Comparison of ENCODE assay signal across 17 cellular contexts in genomic region chr14:75139185-75139584, GRCh38. TPM values are rescaled to one million over a fixed set of nuclear protein-coding genes. Genes with fewer than 3 reads are reported as not detected.
DNase-seq lines count a peak whose midpoint lies in the region; ATAC-seq, FAIRE-seq and TF ChIP-seq lines count a peak whose summit lies in the region.
"Had no signal": no experiment of that assay in that cellular context is flagged by ENCODE, and none has a peak within 500 bp of the region (broad histone marks: within the 10 kb centered on the region; RNA-seq: fewer than 3 reads in every experiment).

No MANE protein-coding gene starts in this region.

- peaks cover 33 to 52% (median 42%) of the 10 kb centered on the region in 4 donors for H3K4me1 Mint-ChIP-seq in CD4-positive, alpha-beta memory T cell

- WGBS in GM12878 (ENCODE audit: insufficient coverage, insufficient replicate concordance, low lambda C conversion rate, missing lambda C conversion rate) = 100% methylated on average over 2 of the region's 2 CpGs
- WGBS in suprapubic skin = 89% methylated on average over 2 of the region's 2 CpGs
- WGBS in hepatocyte (ENCODE audit: low lambda C conversion rate, missing lambda C conversion rate) = 89% methylated on average over 2 of the region's 2 CpGs

- POLR2A ChIA-PET in CD4-positive, alpha-beta memory T cell (lab: Charles Lee; ENCODE audit: partially characterized antibody) = interaction anchor here (0.9 to 1.8 kb wide), 3 partner anchors 18 to 155 kb away, joined by 3 to 8 read pairs (median 3); partner anchors contain the start of gene EIF2B2
- POLR2A ChIA-PET in GM12878 (lab: Charles Lee) = no interaction called here

- peak overlapping the region; percentile 76 for H3K4me2 ChIP-seq in KMS-11
- peak overlapping the region; percentile 76; the same call in 1 of the 2 replicates for H3K4me2 ChIP-seq in GM12878 (ENCODE audit: control insufficient read depth, insufficient read depth)
- no peak overlapping the region for H3K4me2 ChIP-seq in parathyroid adenoma (ENCODE audit: low read length)
- H3K4me2 ChIP-seq in hepatocyte = no peak overlapping the region

- H3K9ac ChIP-seq in KMS-11 (no peak overlapping the region), GM12878 (ENCODE audit: control insufficient read depth, insufficient read depth, low read length) (no peak overlapping the region), parathyroid adenoma (no peak overlapping the region)

- H3K36me3 ChIP-seq in CD4-positive, alpha-beta memory T cell (ENCODE audit: insufficient read depth, low read length) = peaks cover 15% of the 10 kb centered on the region
- H3K36me3 ChIP-seq in KMS-11 (ENCODE audit: insufficient read depth) (no peaks in the 10 kb centered on the region), GM12878 (ENCODE audit: control insufficient read depth in 2 of 2, insufficient read depth in 2 of 2, low read length in 1 of 2) (peaks cover 5 to 15% of the 10 kb centered on the region in 2 experiments; a peak in 3 of 4 replicates), parathyroid adenoma (ENCODE audit: control insufficient read depth, insufficient read depth, low read length) (no peaks in the 10 kb centered on the region), suprapubic skin (peaks cover 19% of the 10 kb centered on the region), hepatocyte (replicated peaks; ENCODE audit: insufficient read depth, low read depth) (no peaks in the 10 kb centered on the region)
- H3K36me3 ChIP-seq: ovary had no signal

- H3K79me2 ChIP-seq in KMS-11 (ENCODE audit: insufficient read depth, low read depth) = peaks cover 7% of the 10 kb centered on the region; the same call in 1 of the 2 replicates
- peaks cover 17% of the 10 kb centered on the region for H3K79me2 ChIP-seq in GM12878 (ENCODE audit: control insufficient read depth, insufficient read depth, low read length)
- peaks cover 17% of the 10 kb centered on the region for H3K79me2 ChIP-seq in parathyroid adenoma
- H3K79me2 ChIP-seq in hepatocyte = peaks cover 67% of the 10 kb centered on the region

- no peaks in the 10 kb centered on the region for H3K27me3 Mint-ChIP-seq in CD4-positive, alpha-beta memory T cell

- RAD21 ChIA-PET in GM12878 (lab: Charles Lee; ENCODE audit: unreplicated experiment) = interaction anchor here (0.7 to 7.7 kb wide), 8 partner anchors 12 to 438 kb away, joined by 3 to 57 read pairs (median 4); partner anchors contain the start of gene NEK9

- CTCF ChIA-PET in CD4-positive, alpha-beta memory T cell (lab: Charles Lee; ENCODE audit: partially characterized antibody) = interaction anchor here (0.7 to 12.3 kb wide), 5 partner anchors 9 to 170 kb away, joined by 3 to 250 read pairs (median 5); partner anchors contain the start of gene NEK9
- CTCF ChIA-PET in GM12878 (lab: Yijun Ruan, JAX) = interaction anchor here (0.7 to 11.5 kb wide), 8 partner anchors 10 to 349 kb away, joined by 3 to 227 read pairs (median 5); no protein-coding TSS in a partner anchor

- no peaks in the 10 kb centered on the region for H4K20me1 ChIP-seq in KMS-11 (ENCODE audit: insufficient read depth)
- no peaks in the 10 kb centered on the region for H4K20me1 ChIP-seq in GM12878 (ENCODE audit: control insufficient read depth, insufficient read depth)
- H4K20me1 ChIP-seq in hepatocyte (ENCODE audit: insufficient read depth, poor library complexity, severe bottlenecking) = peaks cover 14% of the 10 kb centered on the region

- H3K9me3 Mint-ChIP-seq in CD4-positive, alpha-beta memory T cell = no peaks in the 10 kb centered on the region
- H3K9me3 Mint-ChIP-seq: activated T-cell treated with anti-CD3 and anti-CD28 coated beads, Interleukin-2, amount 50 U/mL, for 4 hours had no signal

- ATAC-seq in GM12878 = no peak

- intact Hi-C loops in CD4-positive, alpha-beta memory T cell (cut with micrococcal nuclease) = no loop called here
- intact Hi-C loops in GM12878 (cut with micrococcal nuclease; ENCODE audit: unreplicated experiment) = loop anchor here (5.0 to 10.0 kb wide), 4 partner anchors 93 to 516 kb away; no protein-coding TSS in a partner anchor

- H3K4me1 ChIP-seq in CD4-positive, alpha-beta memory T cell (ENCODE audit: insufficient read depth, low read length) = peaks cover 44% of the 10 kb centered on the region
- H3K4me1 ChIP-seq in KMS-11 (ENCODE audit: low read depth, poor library complexity, severe bottlenecking) (peaks cover 17% of the 10 kb centered on the region), GM12878 (ENCODE audit: control insufficient read depth, insufficient read depth, low read length) (peaks cover 18% of the 10 kb centered on the region), parathyroid adenoma (peaks cover 6% of the 10 kb centered on the region), suprapubic skin (peaks cover 50% of the 10 kb centered on the region), hepatocyte (ENCODE audit: insufficient read depth) (no peaks in the 10 kb centered on the region)

- no peak for TF ChIP-seq RAD21 in GM12878 (IDR thresholded peaks at IDR 0.05; ENCODE audit: insufficient read depth, low read depth, low read length)

- H3K9me2 ChIP-seq in hepatocyte (replicated peaks; ENCODE audit: insufficient read depth) = no peaks in the 10 kb centered on the region

- TF ChIP-seq EP300 in GM12878 (IDR thresholded peaks at IDR 0.05; ENCODE audit: borderline replicate concordance in 1 of 2, control insufficient read depth in 1 of 2, low read depth in 2 of 2, low read length in 2 of 2) = no peak
- TF ChIP-seq EP300 in suprapubic skin (IDR thresholded peaks at IDR 0.05) = no peak

- in situ Hi-C loops in GM12878 (cut with MboI) = no loop called here

- peak overlapping the region in 3 of 8 donors; percentile 4 to 40 (median 12) for H3K4me3 Mint-ChIP-seq in CD4-positive, alpha-beta memory T cell
- H3K4me3 Mint-ChIP-seq: activated T-cell treated with anti-CD3 and anti-CD28 coated beads, Interleukin-2, amount 50 U/mL, for 4 hours had no signal

- H3K27ac Mint-ChIP-seq in CD4-positive, alpha-beta memory T cell = peak overlapping the region; percentile 2 to 88 (median 57)

- H3K9me3 ChIP-seq in CD4-positive, alpha-beta memory T cell (ENCODE audit: control insufficient read depth in 1 of 2, low read length in 2 of 2) = no peaks in the 10 kb centered on the region
- H3K9me3 ChIP-seq in GM12878 (replicated peaks; ENCODE audit: control insufficient read depth, insufficient read depth, low read length) (no peaks in the 10 kb centered on the region), parathyroid adenoma (ENCODE audit: control insufficient read depth, low read length) (no peaks in the 10 kb centered on the region), suprapubic skin (no peaks in the 10 kb centered on the region), hepatocyte (ENCODE audit: low read depth) (no peaks in the 10 kb centered on the region)
- H3K9me3 ChIP-seq: ovary had no signal

- H3K4me3 ChIP-seq in CD4-positive, alpha-beta memory T cell (ENCODE audit: low read length in 2 of 2) = no peak overlapping the region
- H3K4me3 ChIP-seq in KMS-11 (IDR thresholded peaks at IDR 0.05; ENCODE audit: insufficient read depth, low read depth, low read length) (no peak overlapping the region), GM12878 (no peak overlapping the region), parathyroid adenoma (ENCODE audit: low read depth, low read length) (no peak overlapping the region), suprapubic skin (no peak overlapping the region), hepatocyte (no peak overlapping the region)
- H3K4me3 ChIP-seq: ovary, skin epidermis had no signal

- SMC1A ChIA-PET in GM12878 (lab: Charles Lee; ENCODE audit: uncharacterized antibody, unreplicated experiment) = interaction anchor here (0.6 to 5.3 kb wide), 13 partner anchors 10 to 349 kb away, joined by 3 to 23 read pairs (median 4); partner anchors contain the start of gene NEK9

- no peak for DNase-seq in CD4-positive, alpha-beta memory T cell
- no peak for DNase-seq in GM12878 (ENCODE audit: low read depth, low spot score)
- DNase-seq in suprapubic skin (ENCODE audit: low spot score in 2 of 2) = no peak
- no peak for DNase-seq in DMS153 treated with DMSO at 0.1 percent for 48 hours (lab: John Stamatoyannopoulos, UW; ENCODE audit: unreplicated experiment)
- no peak for DNase-seq in hepatocyte (ENCODE audit: low spot score)
- DNase-seq: activated T-cell treated with anti-CD3 and anti-CD28 coated beads, Interleukin-2, amount 50 U/mL, for 4 hours; amniotic stem cell; mesendoderm; NCI-H1417 treated with DMSO at 0.1 percent for 48 hours; NCI-H446 treated with DMSO at 0.1 percent for 48 hours; ovary; stimulated activated naive CD4-positive, alpha-beta T cell had no signal

- H2AFZ ChIP-seq in KMS-11 (ENCODE audit: low read depth) = no peak overlapping the region
- no peak overlapping the region for H2AFZ ChIP-seq in GM12878 (ENCODE audit: control insufficient read depth, low read depth, low read length)
- no peak overlapping the region for H2AFZ ChIP-seq in parathyroid adenoma
- no peak overlapping the region for H2AFZ ChIP-seq in hepatocyte

- no peak for FAIRE-seq in GM12878 (lab: Jason Lieb, UNC)

- no TSS peak for BruUV-seq in GM12878 (replicated peaks; lab: Mats Ljungman, UMichigan)

- no peaks in the 10 kb centered on the region for H3K27me3 ChIP-seq in CD4-positive, alpha-beta memory T cell (ENCODE audit: insufficient read depth, low read length)
- H3K27me3 ChIP-seq in KMS-11 (ENCODE audit: insufficient read depth, low read depth) = no peaks in the 10 kb centered on the region
- H3K27me3 ChIP-seq in GM12878 (replicated peaks in 1 of 2; ENCODE audit: control insufficient read depth in 2 of 2, insufficient read depth in 2 of 2, low read length in 1 of 2) = no peaks in the 10 kb centered on the region
- no peaks in the 10 kb centered on the region for H3K27me3 ChIP-seq in parathyroid adenoma (ENCODE audit: control insufficient read depth, insufficient read depth, low read length)
- no peaks in the 10 kb centered on the region for H3K27me3 ChIP-seq in suprapubic skin
- H3K27me3 ChIP-seq in hepatocyte = no peaks in the 10 kb centered on the region
- H3K27me3 ChIP-seq: ovary had no signal

- TF ChIP-seq CTCF in KMS-11 (conservative IDR thresholded peaks at IDR 0.05; ENCODE audit: low read depth, low read length) (no peak), GM12878 (IDR thresholded peaks at IDR 0.05 in 2 of 3, conservative IDR thresholded peaks at IDR 0.05 in 1 of 3; ENCODE audit: control insufficient read depth in 2 of 3, extremely low read depth in 1 of 3, insufficient read depth in 1 of 3, low read depth in 3 of 3, low read length in 3 of 3) (no peak), parathyroid adenoma (IDR thresholded peaks at IDR 0.05) (no peak), suprapubic skin (IDR thresholded peaks at IDR 0.05) (no peak), hepatocyte (IDR thresholded peaks at IDR 0.05; ENCODE audit: poor library complexity) (no peak)

- peaks cover 15 to 28% of the 10 kb centered on the region in 2 donors for H3K36me3 Mint-ChIP-seq in CD4-positive, alpha-beta memory T cell

- no peak overlapping the region for H3K27ac ChIP-seq in CD4-positive, alpha-beta memory T cell (ENCODE audit: low read depth, low read length)
- no peak overlapping the region for H3K27ac ChIP-seq in KMS-11
- H3K27ac ChIP-seq in GM12878 (ENCODE audit: control insufficient read depth, insufficient read depth) = peak overlapping the region; percentile 48
- peak overlapping the region; percentile 21 for H3K27ac ChIP-seq in parathyroid adenoma
- no peak overlapping the region for H3K27ac ChIP-seq in suprapubic skin
- H3K27ac ChIP-seq in hepatocyte = no peak overlapping the region
- H3K27ac ChIP-seq: C4-2B, HL-60, ovary had no signal

- TF ChIP-seq POLR2A in GM12878 (IDR thresholded peaks at IDR 0.05; ENCODE audit: low read depth, low read length) (no peak), suprapubic skin (IDR thresholded peaks at IDR 0.05) (no peak)

RNA-seq across cellular contexts. Expression of gene NEK9, which starts 12.3 kb away (rescaled TPM):
- 100 to 1,000 TPM; 129 to 133 TPM for total RNA-seq in CD4-positive, alpha-beta memory T cell
- polyA plus RNA-seq in CD4-positive, alpha-beta memory T cell = 10 to 100 TPM in 1 of 2 donors, 1 to 10 TPM in 1; 9.8 to 20.2 TPM
- total RNA-seq in GM12878 (2013; cell fraction: nucleolus; rRNA removed) = 102 and 108 TPM in 2 replicates
- 39.8 and 48.1 TPM in 2 replicates for total RNA-seq in GM12878 (2014; rRNA removed)
- total RNA-seq in GM12878 (2014; rRNA removed; fragmentation: Illumina TruSeq; extraction: Trizol) = 24.7 and 26.9 TPM in 2 replicates
- 78.8 and 83.0 TPM in 2 replicates for total RNA-seq in GM12878 (2021)
- 25.6 TPM for polyA plus RNA-seq in GM12878 (2011; ENCODE audit: low read depth)
- 51.3 and 60.0 TPM in 2 replicates for polyA plus RNA-seq in GM12878 (2011; rRNA removed)
- 21.7 and 34.4 TPM in 2 replicates for polyA plus RNA-seq in GM12878 (2011; cell fraction: cytosol; rRNA removed)
- 51.1 and 77.0 TPM in 2 replicates for polyA plus RNA-seq in GM12878 (2011; cell fraction: nucleus; rRNA removed)
- 34.2 and 38.4 TPM in 2 replicates for polyA plus RNA-seq in GM12878 (2012)
- 43.0 and 55.3 TPM in 2 replicates for polyA plus RNA-seq in GM12878 (2014; fragmentation: Illumina TruSeq; extraction: Trizol)
- polyA plus RNA-seq in GM12878 (2014; fragmentation: Nextera tagmentation; extraction: Ambion mirVana) = 10 to 100 TPM in 1 of 2 experiments, 1 to 10 TPM in 1; 6.0 to 15.7 TPM
- polyA plus RNA-seq in GM12878 (2014; rRNA removed) = 61.9 and 64.5 TPM in 2 replicates
- 10 to 100 TPM; 43.4 to 46.1 TPM for polyA plus RNA-seq in GM12878 (2016; fragmentation: Nextera tagmentation; extraction: Ambion mirVana)
- 41.1 and 51.6 TPM in 2 replicates for polyA minus RNA-seq in GM12878 (2011; rRNA and poly(A)+ RNA removed)
- 17.5 and 17.6 TPM in 2 replicates for polyA minus RNA-seq in GM12878 (2011; cell fraction: cytosol; rRNA and poly(A)+ RNA removed)
- 26.8 and 65.3 TPM in 2 replicates for polyA minus RNA-seq in GM12878 (2011; cell fraction: nucleus; rRNA and poly(A)+ RNA removed)
- 10 to 100 TPM; 22.2 to 58.3 (median 34.3) TPM for total RNA-seq in suprapubic skin
- 19.5 and 21.1 TPM in 2 replicates for total RNA-seq in hepatocyte
- 8.8 and 12.9 TPM in 2 replicates for polyA plus RNA-seq in hepatocyte

RNA-seq across cellular contexts. Expression of gene TMED10, which starts 37.2 kb away (rescaled TPM):
- total RNA-seq in CD4-positive, alpha-beta memory T cell = 100 to 1,000 TPM; 202 to 217 TPM
- polyA plus RNA-seq in CD4-positive, alpha-beta memory T cell = 100 to 1,000 TPM; 338 to 425 TPM
- 138 and 145 TPM in 2 replicates for total RNA-seq in GM12878 (2013; cell fraction: nucleolus; rRNA removed)
- 99.8 and 107 TPM in 2 replicates for total RNA-seq in GM12878 (2014; rRNA removed)
- 106 and 109 TPM in 2 replicates for total RNA-seq in GM12878 (2014; rRNA removed; fragmentation: Illumina TruSeq; extraction: Trizol)
- 147 and 161 TPM in 2 replicates for total RNA-seq in GM12878 (2021)
- polyA plus RNA-seq in GM12878 (2011; ENCODE audit: low read depth) = 99.6 TPM
- 199 and 223 TPM in 2 replicates for polyA plus RNA-seq in GM12878 (2011; rRNA removed)
- 154 and 164 TPM in 2 replicates for polyA plus RNA-seq in GM12878 (2011; cell fraction: cytosol; rRNA removed)
- 56.4 and 83.3 TPM in 2 replicates for polyA plus RNA-seq in GM12878 (2011; cell fraction: nucleus; rRNA removed)
- 95.7 and 127 TPM in 2 replicates for polyA plus RNA-seq in GM12878 (2012)
- 169 and 214 TPM in 2 replicates for polyA plus RNA-seq in GM12878 (2014; fragmentation: Illumina TruSeq; extraction: Trizol)
- 100 to 1,000 TPM; 150 to 270 TPM for polyA plus RNA-seq in GM12878 (2014; fragmentation: Nextera tagmentation; extraction: Ambion mirVana)
- 115 and 121 TPM in 2 replicates for polyA plus RNA-seq in GM12878 (2014; rRNA removed)
- polyA plus RNA-seq in GM12878 (2016; fragmentation: Nextera tagmentation; extraction: Ambion mirVana) = 100 to 1,000 TPM; 244 to 254 TPM
- 340 and 413 TPM in 2 replicates for polyA minus RNA-seq in GM12878 (2011; rRNA and poly(A)+ RNA removed)
- polyA minus RNA-seq in GM12878 (2011; cell fraction: cytosol; rRNA and poly(A)+ RNA removed) = 110 and 126 TPM in 2 replicates
- 38.0 and 52.0 TPM in 2 replicates for polyA minus RNA-seq in GM12878 (2011; cell fraction: nucleus; rRNA and poly(A)+ RNA removed)
- total RNA-seq in suprapubic skin = 100 to 1,000 TPM; 123 to 235 (median 198) TPM
- 375 and 378 TPM in 2 replicates for total RNA-seq in hepatocyte
- polyA plus RNA-seq in hepatocyte = 390 and 411 TPM in 2 replicates

Comparison
In these comparisons a context has a peak if more than half of its experiments do, and no peak if none do; other contexts are left out.
1. H3K27ac ChIP-seq: peak in GM12878 (single experiment) and parathyroid adenoma (single experiment); none in CD4-positive, alpha-beta memory T cell (single experiment), KMS-11 (single experiment), suprapubic skin (single experiment) and hepatocyte (single experiment).
2. H3K4me2 ChIP-seq: peak in KMS-11 (single experiment) and GM12878 (single experiment); none in parathyroid adenoma (single experiment) and hepatocyte (single experiment).